ENCODE assay signal across 11 cellular contexts in the genomic region with DNA sequence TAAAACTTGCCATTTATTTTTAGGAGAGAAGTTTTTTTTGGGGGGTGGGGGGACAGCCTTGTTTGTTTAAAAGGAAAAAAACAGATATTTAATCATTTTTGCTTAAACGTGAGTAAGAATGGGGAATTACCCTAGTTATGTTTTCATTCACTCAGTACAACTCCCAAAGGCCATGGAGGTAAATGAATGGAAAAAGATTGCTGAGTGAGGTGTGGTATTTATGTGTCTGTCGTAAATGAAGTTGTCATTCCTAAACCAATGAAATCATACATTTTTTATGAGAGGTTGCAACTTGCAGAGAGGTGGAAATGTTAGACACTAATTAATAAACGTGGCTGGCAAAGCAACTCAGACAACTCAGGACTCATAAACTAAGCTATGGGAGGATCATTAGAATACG.
DNase-seq lines count a peak whose midpoint lies in the region; ATAC-seq and TF ChIP-seq lines count a peak whose summit lies in the region.
"Had no signal": no experiment of that assay in that cellular context is flagged by ENCODE, and none has a peak within 500 bp of the region (broad histone marks: within the 10 kb centered on the region; RNA-seq: fewer than 3 reads in every experiment).

No MANE protein-coding gene starts in this region.

- no peaks in the 10 kb centered on the region for H3K27me3 Mint-ChIP-seq in activated CD4-positive, alpha-beta T cell treated with anti-CD3 and anti-CD28 coated beads for 36 hours
- no peaks in the 10 kb centered on the region for H3K27me3 Mint-ChIP-seq in T-helper 2 cell treated with Interferon-gamma antibody and Interleukin-4, amounts not matched to agents 5 μg/mL and 100 μg/mL, for 36 hours (ENCODE audit: low read depth)
- no peaks in the 10 kb centered on the region for H3K27me3 Mint-ChIP-seq in natural killer cell treated with Interleukin-12 subunit alpha and Interleukin-12 subunit beta and Interleukin-15 and Interleukin-18, amount 100 ng/mL, for 72 hours

- POLR2A ChIA-PET in activated CD4-positive, alpha-beta T cell treated with anti-CD3 and anti-CD28 coated beads for 36 hours (lab: Charles Lee): interaction anchor here (0.6 to 2.7 kb wide), 22 partner anchors 10 to 817 kb away, joined by 3 to 33 read pairs (median 4); no protein-coding TSS in a partner anchor

- no peaks in the 10 kb centered on the region for H3K9me3 Mint-ChIP-seq in activated CD4-positive, alpha-beta T cell treated with anti-CD3 and anti-CD28 coated beads for 36 hours (ENCODE audit: low read depth)
- no peaks in the 10 kb centered on the region for H3K9me3 Mint-ChIP-seq in T-helper 2 cell treated with Interferon-gamma antibody and Interleukin-4, amounts not matched to agents 5 μg/mL and 100 μg/mL, for 36 hours
- H3K9me3 Mint-ChIP-seq in natural killer cell treated with Interleukin-12 subunit alpha and Interleukin-12 subunit beta and Interleukin-15 and Interleukin-18, amount 100 ng/mL, for 72 hours: peaks cover 2% of the 10 kb centered on the region

- intact Hi-C loops in activated CD4-positive, alpha-beta T cell treated with anti-CD3 and anti-CD28 coated beads for 36 hours (cut with DNase I, micrococcal nuclease): loop anchor here (1.0 to 5.0 kb wide), 12 partner anchors 9 to 887 kb away; no protein-coding TSS in a partner anchor

- no peak for DNase-seq in activated CD4-positive, alpha-beta T cell treated with anti-CD3 and anti-CD28 coated beads for 36 hours
- DNase-seq in activated CD4-positive, alpha-beta T cell treated with anti-CD3 and anti-CD28 coated beads, Interleukin-2, amount 50 U/mL, for 1 hour: no peak
- DNase-seq in T-helper 2 cell treated with Interferon-gamma antibody and Interleukin-4, amounts not matched to agents 5 μg/mL and 100 μg/mL, for 36 hours (ENCODE audit: low spot score): no peak
- DNase-seq in natural killer cell treated with Interleukin-12 subunit alpha and Interleukin-12 subunit beta and Interleukin-15 and Interleukin-18, amount 100 ng/mL, for 72 hours (ENCODE audit: low spot score): no peak
- no peak for DNase-seq in GM10266 (ENCODE audit: extremely low spot score)
- no peak for DNase-seq in NCI-H146 treated with DMSO at 0.1 percent for 48 hours (lab: John Stamatoyannopoulos, UW; ENCODE audit: unreplicated experiment)
- no peak for DNase-seq in AML-193 (lab: John Stamatoyannopoulos, UW)
- DNase-seq: 8988T, NCI-H2081 treated with DMSO at 0.1 percent for 48 hours, tibial artery had no signal

- peak overlapping the region; percentile 55 for H3K4me3 Mint-ChIP-seq in activated CD4-positive, alpha-beta T cell treated with anti-CD3 and anti-CD28 coated beads for 36 hours
- peak overlapping the region; percentile 66 for H3K4me3 Mint-ChIP-seq in T-helper 2 cell treated with Interferon-gamma antibody and Interleukin-4, amounts not matched to agents 5 μg/mL and 100 μg/mL, for 36 hours
- peak overlapping the region; percentile 90 for H3K4me3 Mint-ChIP-seq in natural killer cell treated with Interleukin-12 subunit alpha and Interleukin-12 subunit beta and Interleukin-15 and Interleukin-18, amount 100 ng/mL, for 72 hours

- H3K36me3 Mint-ChIP-seq in activated CD4-positive, alpha-beta T cell treated with anti-CD3 and anti-CD28 coated beads for 36 hours (ENCODE audit: low read depth): peaks cover 61% of the 10 kb centered on the region
- peaks cover 60% of the 10 kb centered on the region for H3K36me3 Mint-ChIP-seq in T-helper 2 cell treated with Interferon-gamma antibody and Interleukin-4, amounts not matched to agents 5 μg/mL and 100 μg/mL, for 36 hours (ENCODE audit: low read depth)
- H3K36me3 Mint-ChIP-seq in natural killer cell treated with Interleukin-12 subunit alpha and Interleukin-12 subunit beta and Interleukin-15 and Interleukin-18, amount 100 ng/mL, for 72 hours: peaks cover 44% of the 10 kb centered on the region

- peaks cover 75% of the 10 kb centered on the region for H3K4me1 Mint-ChIP-seq in activated CD4-positive, alpha-beta T cell treated with anti-CD3 and anti-CD28 coated beads for 36 hours
- peaks cover 75% of the 10 kb centered on the region for H3K4me1 Mint-ChIP-seq in T-helper 2 cell treated with Interferon-gamma antibody and Interleukin-4, amounts not matched to agents 5 μg/mL and 100 μg/mL, for 36 hours (ENCODE audit: low read depth)
- H3K4me1 Mint-ChIP-seq in natural killer cell treated with Interleukin-12 subunit alpha and Interleukin-12 subunit beta and Interleukin-15 and Interleukin-18, amount 100 ng/mL, for 72 hours (ENCODE audit: low read depth in 2 of 2): peaks cover 91 to 92% of the 10 kb centered on the region in 2 donors

- CTCF ChIA-PET in activated CD4-positive, alpha-beta T cell treated with anti-CD3 and anti-CD28 coated beads for 36 hours (lab: Charles Lee): interaction anchor here (0.6 to 3.3 kb wide), 18 partner anchors 9 to 714 kb away, joined by 3 to 27 read pairs (median 4); no protein-coding TSS in a partner anchor

- peak; percentile 46 for ATAC-seq in activated CD4-positive, alpha-beta T cell treated with anti-CD3 and anti-CD28 coated beads for 36 hours
- ATAC-seq in HG02759 (IDR thresholded peaks at IDR 0.05; ENCODE audit: unreplicated experiment): peak; percentile 37
- peak; percentile 37 to 53 for ATAC-seq in natural killer cell treated with Interleukin-12 subunit alpha and Interleukin-12 subunit beta and Interleukin-15 and Interleukin-18, amount 100 ng/mL, for 72 hours

- no peak for TF ChIP-seq CTCF in GM10266 (IDR thresholded peaks at IDR 0.05; ENCODE audit: control insufficient read depth, insufficient read depth, low read depth, missing control alignments)

- peak overlapping the region; percentile 98 for H3K27ac Mint-ChIP-seq in activated CD4-positive, alpha-beta T cell treated with anti-CD3 and anti-CD28 coated beads for 36 hours
- peak overlapping the region; percentile 82 for H3K27ac Mint-ChIP-seq in T-helper 2 cell treated with Interferon-gamma antibody and Interleukin-4, amounts not matched to agents 5 μg/mL and 100 μg/mL, for 36 hours
- H3K27ac Mint-ChIP-seq in natural killer cell treated with Interleukin-12 subunit alpha and Interleukin-12 subunit beta and Interleukin-15 and Interleukin-18, amount 100 ng/mL, for 72 hours: no peak overlapping the region

Comparison
In these comparisons a context has a peak if more than half of its experiments do, and no peak if none do; other contexts are left out.
1. H3K27ac Mint-ChIP-seq: peak in activated CD4-positive, alpha-beta T cell treated with anti-CD3 and anti-CD28 coated beads for 36 hours (single experiment) and T-helper 2 cell treated with Interferon-gamma antibody and Interleukin-4, amounts not matched to agents 5 μg/mL and 100 μg/mL, for 36 hours (single experiment); none in natural killer cell treated with Interleukin-12 subunit alpha and Interleukin-12 subunit beta and Interleukin-15 and Interleukin-18, amount 100 ng/mL, for 72 hours (0 of 2).
2. Peak in every context shown above with its lines, with median percentiles within 50 percentile points of each other: ATAC-seq and H3K4me3 Mint-ChIP-seq.